ENCODE assay signal across 1 cellular context in genomic region chr18:10559566-10560456, GRCh38.
TF ChIP-seq lines count a peak whose summit lies in the region.

No MANE protein-coding gene starts in this region.

TF ChIP-seq in IMR-90, 13 proteins besides CTCF, POLR2A, EP300 and RAD21 (continued from another document):
- TF ChIP-seq, protein P1, sequence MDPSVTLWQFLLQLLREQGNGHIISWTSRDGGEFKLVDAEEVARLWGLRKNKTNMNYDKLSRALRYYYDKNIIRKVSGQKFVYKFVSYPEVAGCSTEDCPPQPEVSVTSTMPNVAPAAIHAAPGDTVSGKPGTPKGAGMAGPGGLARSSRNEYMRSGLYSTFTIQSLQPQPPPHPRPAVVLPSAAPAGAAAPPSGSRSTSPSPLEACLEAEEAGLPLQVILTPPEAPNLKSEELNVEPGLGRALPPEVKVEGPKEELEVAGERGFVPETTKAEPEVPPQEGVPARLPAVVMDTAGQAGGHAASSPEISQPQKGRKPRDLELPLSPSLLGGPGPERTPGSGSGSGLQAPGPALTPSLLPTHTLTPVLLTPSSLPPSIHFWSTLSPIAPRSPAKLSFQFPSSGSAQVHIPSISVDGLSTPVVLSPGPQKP (IDR thresholded peaks at IDR 0.05; ENCODE audit: borderline replicate concordance, low read depth, low read length): no peak
- no peak for TF ChIP-seq CEBPB (IDR thresholded peaks at IDR 0.05; ENCODE audit: low read depth, low read length)
